ENCODE assay signal across 12 cellular contexts in genomic region chr6:41536884-41537347, GRCh38. TPM values are rescaled to one million over a fixed set of nuclear protein-coding genes. Genes with fewer than 3 reads are reported as not detected.
DNase-seq lines count a peak whose midpoint lies in the region; ATAC-seq, FAIRE-seq and TF ChIP-seq lines count a peak whose summit lies in the region.
"Had no signal": no experiment of that assay in that cellular context is flagged by ENCODE, and none has a peak within 500 bp of the region (broad histone marks: within the 10 kb centered on the region; RNA-seq: fewer than 3 reads in every experiment).

No MANE protein-coding gene starts in this region.

- H3K4me1 ChIP-seq in mucosa of stomach (ENCODE audit: control insufficient read depth, insufficient read depth, low read length): peaks cover 44% of the 10 kb centered on the region

- no peak for ATAC-seq in HG02642 (IDR thresholded peaks at IDR 0.05; ENCODE audit: poor library complexity, unreplicated experiment)
- ATAC-seq: activated CD8-positive, alpha-beta memory T cell treated with anti-CD3 and anti-CD28 coated beads, Interleukin-2, amount 10 ng/mL, durations not matched to agents 7 days and 5 days had no signal

- peak overlapping the region in 3 of 5 experiments; percentile 10 to 47 (median 42) for H3K27ac Mint-ChIP-seq in brain
- H3K27ac Mint-ChIP-seq: activated CD8-positive, alpha-beta memory T cell treated with anti-CD3 and anti-CD28 coated beads, Interleukin-2, amount 10 ng/mL, durations not matched to agents 7 days and 5 days had no signal

- peak overlapping the region; percentile 17 for H3K4me3 ChIP-seq in mucosa of stomach (ENCODE audit: low read length)
- H3K4me3 ChIP-seq: HAP-1 had no signal

- no peaks in the 10 kb centered on the region for H3K36me3 ChIP-seq in mucosa of stomach (ENCODE audit: control insufficient read depth, insufficient read depth, low read length)
- H3K36me3 ChIP-seq: HAP-1 had no signal

- peaks cover 27% of the 10 kb centered on the region for H3K4me1 Mint-ChIP-seq in brain

- in situ Hi-C loops in G401 (cut with HindIII; ENCODE audit: low sequenced_read_pairs): no loop called here

- TF ChIP-seq POLR2A in H54 (IDR thresholded peaks at IDR 0.05; ENCODE audit: low read depth, low read length): no peak

- no peaks in the 10 kb centered on the region for H3K9me3 ChIP-seq in mucosa of stomach (ENCODE audit: control insufficient read depth, low read length)
- H3K9me3 ChIP-seq: HAP-1 had no signal

- peak overlapping the region; percentile 58 for H3K9ac ChIP-seq in mucosa of stomach (ENCODE audit: low read length)

- no peaks in the 10 kb centered on the region for H3K36me3 Mint-ChIP-seq in brain
- H3K36me3 Mint-ChIP-seq: activated CD8-positive, alpha-beta memory T cell treated with anti-CD3 and anti-CD28 coated beads, Interleukin-2, amount 10 ng/mL, durations not matched to agents 7 days and 5 days had no signal

- no peak for FAIRE-seq in H54 (lab: Jason Lieb, UNC)
- FAIRE-seq: endometrium had no signal

- DNase-seq in G401 (ENCODE audit: low spot score) (peak; percentile 32), NCI-H2107 (lab: John Stamatoyannopoulos, UW) (peak; percentile 26), H54 (ENCODE audit: insufficient read length, low spot score) (no peak), RKO (ENCODE audit: low spot score) (no peak), T1000 (lab: John Stamatoyannopoulos, UW) (no peak)
- DNase-seq: activated CD8-positive, alpha-beta memory T cell treated with anti-CD3 and anti-CD28 coated beads, Interleukin-2, amount 10 ng/mL, durations not matched to agents 7 days and 5 days; NCI-H2227 treated with DMSO at 0.1 percent for 48 hours had no signal

- no peak for TF ChIP-seq CTCF in brain (conservative IDR thresholded peaks at IDR 0.05)

- no peaks in the 10 kb centered on the region for H3K27me3 ChIP-seq in mucosa of stomach (ENCODE audit: control insufficient read depth, insufficient read depth, low read length)

- no peak overlapping the region for H3K4me3 Mint-ChIP-seq in brain
- H3K4me3 Mint-ChIP-seq: activated CD8-positive, alpha-beta memory T cell treated with anti-CD3 and anti-CD28 coated beads, Interleukin-2, amount 10 ng/mL, durations not matched to agents 7 days and 5 days had no signal

- peaks cover 0 to 7% (median 0%) of the 10 kb centered on the region in 5 experiments for H3K9me3 Mint-ChIP-seq in brain

- peaks cover 64% of the 10 kb centered on the region for H3K27me3 Mint-ChIP-seq in brain

RNA-seq across cellular contexts. Expression of gene FOXP4, which starts 9.3 kb away (rescaled TPM):
- 2.3 and 2.6 TPM in 2 replicates for total RNA-seq in G401 (2014; rRNA removed; shearing (Covaris generic))
- 184 TPM for polyA plus RNA-seq in brain (ENCODE audit: insufficient read depth, low read depth, low replicate concordance)

Comparison
In these comparisons a context has a peak if more than half of its experiments do, and no peak if none do; other contexts are left out.
1. DNase-seq: peak in G401 (single experiment) and NCI-H2107 (single experiment); none in H54 (single experiment), RKO (single experiment) and T1000 (single experiment).